14 cellular contexts compared by ENCODE assay signal in genomic region chr14:54659365-54659764, GRCh38.
"Had no signal": no experiment of that assay in that cellular context is flagged by ENCODE, and none has a peak within 500 bp of the region (broad histone marks: within the 10 kb centered on the region; RNA-seq: fewer than 3 reads in every experiment).

No MANE protein-coding gene starts in this region.

- H3K27ac Mint-ChIP-seq: activated T-cell treated with anti-CD3 and anti-CD28 coated beads, Interleukin-2, amount 50 U/mL, for 24 hours; stimulated activated memory B cell treated with anti-CD40 and anti-IgM and Interleukin-4, amounts not matched to agents 10 μg/mL and 1 μg/mL and 100 μg/mL, for 72 hours had no signal

- H3K27me3 Mint-ChIP-seq: naive B cell; stimulated activated memory B cell treated with anti-CD40 and anti-IgM and Interleukin-4, amounts not matched to agents 10 μg/mL and 1 μg/mL and 100 μg/mL, for 72 hours had no signal

- H3K4me3 Mint-ChIP-seq: activated T-cell treated with anti-CD3 and anti-CD28 coated beads, Interleukin-2, amount 50 U/mL, for 24 hours; naive B cell; stimulated activated memory B cell treated with anti-CD40 and anti-IgM and Interleukin-4, amounts not matched to agents 10 μg/mL and 1 μg/mL and 100 μg/mL, for 72 hours had no signal

- FAIRE-seq: colon, pancreas had no signal

- H3K36me3 ChIP-seq: lower lobe of right lung, pancreas, tibial artery, vagina had no signal

- DNase-seq: activated CD4-positive, alpha-beta T cell treated with anti-CD3 and anti-CD28 coated beads, Interleukin-2, amount 50 U/mL, for 4 hours; activated CD4-positive, CD25-positive, alpha-beta regulatory T cell treated with anti-CD3 and anti-CD28 coated beads, Interleukin-2, amount 50 U/mL, for 72 hours; activated naive CD4-positive, alpha-beta T cell treated with anti-CD3 and anti-CD28 coated beads, Interleukin-2, amount 50 U/mL, for 16 hours; activated T-cell treated with anti-CD3 and anti-CD28 coated beads, Interleukin-2, amount 50 U/mL, for 24 hours; caudate nucleus; foreskin fibroblast; left cardiac atrium; lower lobe of right lung; naive B cell; pancreas; tibial artery had no signal

- H3K4me3 ChIP-seq: lower lobe of right lung, pancreas, tibial artery, vagina had no signal

- ATAC-seq: left cardiac atrium; lower lobe of right lung; pancreas; stimulated activated memory B cell treated with anti-CD40 and anti-IgM and Interleukin-4, amounts not matched to agents 10 μg/mL and 1 μg/mL and 100 μg/mL, for 72 hours had no signal

- H3K36me3 Mint-ChIP-seq: naive B cell had no signal

- H3K9me3 ChIP-seq: lower lobe of right lung, pancreas, tibial artery, vagina had no signal

- H3K27me3 ChIP-seq: pancreas, tibial artery, vagina had no signal

- H3K27ac ChIP-seq: lower lobe of right lung, pancreas, tibial artery, vagina had no signal

- H3K9me3 Mint-ChIP-seq: activated T-cell treated with anti-CD3 and anti-CD28 coated beads, Interleukin-2, amount 50 U/mL, for 24 hours; stimulated activated memory B cell treated with anti-CD40 and anti-IgM and Interleukin-4, amounts not matched to agents 10 μg/mL and 1 μg/mL and 100 μg/mL, for 72 hours had no signal

- H3K4me1 ChIP-seq: pancreas had no signal
